8 cellular contexts compared by ENCODE assay signal in genomic region chr4:184287697-184288255, GRCh38.
A peak's percentile ranks its signal among the peaks of the same experiment; 100 is the strongest.
DNase-seq lines count a peak whose midpoint lies in the region; ATAC-seq, FAIRE-seq and TF ChIP-seq lines count a peak whose summit lies in the region.

No MANE protein-coding gene starts in this region.

- H3K36me3 ChIP-seq in brain microvascular endothelial cell (replicated peaks) (no peaks in the 10 kb centered on the region), HepG2 (replicated peaks in 1 of 2; ENCODE audit: control insufficient read depth in 1 of 2, insufficient read depth in 2 of 2, low read length in 2 of 2) (no peaks in the 10 kb centered on the region), urinary bladder (ENCODE audit: insufficient read depth) (no peaks in the 10 kb centered on the region)

- peak overlapping the region; percentile 88 for H3K4me2 ChIP-seq in HepG2 (ENCODE audit: low read depth, low read length)

- POLR2A ChIA-PET in HepG2 (lab: Yijun Ruan, JAX), result interaction anchor here (1.0 to 1.5 kb wide), 6 partner anchors 15 to 249 kb away, joined by 3 to 9 read pairs (median 4); no protein-coding TSS in a partner anchor

- TF ChIP-seq POLR2A in HepG2 (IDR thresholded peaks at IDR 0.05; ENCODE audit: insufficient read depth in 1 of 2, low read depth in 2 of 2, low read length in 2 of 2), result no peak

- ATAC-seq in HepG2, result peak; percentile 92
- no peak for ATAC-seq in HG02884 (IDR thresholded peaks at IDR 0.05; ENCODE audit: unreplicated experiment)
- ATAC-seq in HG03521 (IDR thresholded peaks at IDR 0.05; ENCODE audit: unreplicated experiment), result no peak

- TF ChIP-seq CTCF in brain microvascular endothelial cell (IDR thresholded peaks at IDR 0.05; ENCODE audit: low read depth, low read length, missing control alignments), result peak; percentile 43
- TF ChIP-seq CTCF in HepG2 (CRISPR knock-in tag; IDR thresholded peaks at IDR 0.05), result peak; percentile 75

- peak; percentile 43; the same call in 1 of the 2 replicates for TF ChIP-seq RAD21 in HepG2 (CRISPR knock-in tag; IDR thresholded peaks at IDR 0.05)

- FAIRE-seq in HepG2 (lab: Jason Lieb, UNC), result peak; percentile 69

- no TSS peak for BruUV-seq in HepG2 (replicated peaks; lab: Mats Ljungman, UMichigan)

- intact Hi-C loops in HepG2 (cut with micrococcal nuclease; ENCODE audit: unreplicated experiment), result loop anchor here (1.0 to 5.0 kb wide), 4 partner anchors 60 to 249 kb away; partner anchors contain the start of gene IRF2

- in situ Hi-C loops in brain microvascular endothelial cell (cut with HindIII; ENCODE audit: low pct_ligation_motif_present, low sequenced_read_pairs), result no loop called here
- in situ Hi-C loops in HepG2 (cut with HindIII; ENCODE audit: extremely low pct_ligation_motif_present, low pct_unique_long_range_greater_than_20kb), result no loop called here

- no peak overlapping the region for H3K4me3 ChIP-seq in brain microvascular endothelial cell (ENCODE audit: low read depth, low read length)
- H3K4me3 ChIP-seq in HepG2 (replicated peaks in 1 of 3; ENCODE audit: insufficient read depth in 1 of 3, low read depth in 2 of 3, low read length in 3 of 3), result peak overlapping the region; percentile 38 to 47 (median 44); a peak in 5 of 6 replicates
- H3K4me3 ChIP-seq in urinary bladder (ENCODE audit: low read depth, low read length), result no peak overlapping the region

- H3K79me2 ChIP-seq in HepG2 (ENCODE audit: insufficient read depth, low read length), result no peaks in the 10 kb centered on the region

- peak overlapping the region; percentile 89 for H2AFZ ChIP-seq in HepG2 (ENCODE audit: low read length)

- WGBS in HepG2 (ENCODE audit: low lambda C conversion rate), result 0% methylated on average over 5 of the region's 5 CpGs
- 13% methylated on average over 5 of the region's 5 CpGs for WGBS in urinary bladder

- no peaks in the 10 kb centered on the region for H3K27me3 ChIP-seq in brain microvascular endothelial cell (replicated peaks)
- no peaks in the 10 kb centered on the region for H3K27me3 ChIP-seq in HepG2 (ENCODE audit: control insufficient read depth in 1 of 2, insufficient read depth in 2 of 2, low read length in 2 of 2)

- H3K9ac ChIP-seq in HepG2 (ENCODE audit: insufficient read depth, low read depth, low read length), result peak overlapping the region; percentile 33

- DNase-seq in AG08395 (ENCODE audit: low spot score), result peak; percentile 61
- peak; percentile 49 for DNase-seq in HPDE6-E6E7 (ENCODE audit: extremely low spot score)
- DNase-seq in brain microvascular endothelial cell, result peak; percentile 47
- DNase-seq in HepG2 (ENCODE audit: low spot score), result peak; percentile 64
- no peak for DNase-seq in activated gamma-delta T cell treated with Interleukin-2 at 50 U/mL for 16 hours

- CTCF ChIA-PET in HepG2 (lab: Yijun Ruan, JAX; ENCODE audit: low intra/inter-chr PET ratio, low total read pairs), result interaction anchor here (1.1 kb wide), 1 partner anchor 250 kb away, joined by 4 read pairs; no protein-coding TSS in a partner anchor

- H3K27ac ChIP-seq in brain microvascular endothelial cell (no peak overlapping the region), HepG2 (ENCODE audit: extremely low read length, insufficient read depth, low read length) (peak overlapping the region; percentile 44), urinary bladder (ENCODE audit: low read depth) (peak overlapping the region; percentile 71)

- TF ChIP-seq EP300 in HepG2 (IDR thresholded peaks at IDR 0.05; ENCODE audit: low read depth in 2 of 2, low read length in 2 of 2), result no peak; a peak in 1 of 4 replicates
- TF ChIP-seq EP300 in HepG2 (CRISPR knock-in tag; IDR thresholded peaks at IDR 0.05; ENCODE audit: borderline replicate concordance), result no peak

- H4K20me1 ChIP-seq in HepG2 (ENCODE audit: insufficient read depth, low read length), result no peaks in the 10 kb centered on the region

- no peaks in the 10 kb centered on the region for H3K9me3 ChIP-seq in HepG2 (ENCODE audit: low read length)

- H3K4me1 ChIP-seq in HepG2 (ENCODE audit: insufficient read depth, low read length) (peaks cover 58% of the 10 kb centered on the region), urinary bladder (ENCODE audit: insufficient read depth) (no peaks in the 10 kb centered on the region)

TF ChIP-seq in HepG2, 621 proteins besides CTCF, POLR2A, EP300 and RAD21 (continues in another document):
- TF ChIP-seq BRCA1 (CRISPR knock-in tag; IDR thresholded peaks at IDR 0.05) (no peak), SNAI1 (CRISPR knock-in tag; IDR thresholded peaks at IDR 0.05; ENCODE audit: borderline replicate concordance) (no peak), CEBPZ (IDR thresholded peaks at IDR 0.05; ENCODE audit: low read length) (no peak), ZZZ3 (CRISPR knock-in tag; IDR thresholded peaks at IDR 0.05; ENCODE audit: borderline replicate concordance) (no peak; the same call in 1 of the 2 replicates), BORCS8-MEF2B (CRISPR knock-in tag; IDR thresholded peaks at IDR 0.05) (no peak), BCL6 (CRISPR knock-in tag; IDR thresholded peaks at IDR 0.05) (no peak), BATF2 (CRISPR knock-in tag; IDR thresholded peaks at IDR 0.05) (no peak), ZNF496 (CRISPR knock-in tag; IDR thresholded peaks at IDR 0.05; ENCODE audit: insufficient replicate concordance) (no peak), FOXJ3 (CRISPR knock-in tag; IDR thresholded peaks at IDR 0.05; ENCODE audit: borderline replicate concordance) (no peak; the same call in 1 of the 2 replicates), ZSCAN9 (CRISPR knock-in tag; IDR thresholded peaks at IDR 0.05; ENCODE audit: borderline replicate concordance) (peak; percentile 77; the same call in 1 of the 2 replicates), ZNF747 (CRISPR knock-in tag; IDR thresholded peaks at IDR 0.05; ENCODE audit: borderline replicate concordance) (no peak), MLXIP (CRISPR knock-in tag; IDR thresholded peaks at IDR 0.05; ENCODE audit: borderline replicate concordance) (no peak)

Comparison
In these comparisons a context has a peak if more than half of its experiments do, and no peak if none do; other contexts are left out.
1. H3K4me3 ChIP-seq: peak in HepG2 (3 of 3); none in brain microvascular endothelial cell (single experiment) and urinary bladder (single experiment).